In the genomic region with DNA sequence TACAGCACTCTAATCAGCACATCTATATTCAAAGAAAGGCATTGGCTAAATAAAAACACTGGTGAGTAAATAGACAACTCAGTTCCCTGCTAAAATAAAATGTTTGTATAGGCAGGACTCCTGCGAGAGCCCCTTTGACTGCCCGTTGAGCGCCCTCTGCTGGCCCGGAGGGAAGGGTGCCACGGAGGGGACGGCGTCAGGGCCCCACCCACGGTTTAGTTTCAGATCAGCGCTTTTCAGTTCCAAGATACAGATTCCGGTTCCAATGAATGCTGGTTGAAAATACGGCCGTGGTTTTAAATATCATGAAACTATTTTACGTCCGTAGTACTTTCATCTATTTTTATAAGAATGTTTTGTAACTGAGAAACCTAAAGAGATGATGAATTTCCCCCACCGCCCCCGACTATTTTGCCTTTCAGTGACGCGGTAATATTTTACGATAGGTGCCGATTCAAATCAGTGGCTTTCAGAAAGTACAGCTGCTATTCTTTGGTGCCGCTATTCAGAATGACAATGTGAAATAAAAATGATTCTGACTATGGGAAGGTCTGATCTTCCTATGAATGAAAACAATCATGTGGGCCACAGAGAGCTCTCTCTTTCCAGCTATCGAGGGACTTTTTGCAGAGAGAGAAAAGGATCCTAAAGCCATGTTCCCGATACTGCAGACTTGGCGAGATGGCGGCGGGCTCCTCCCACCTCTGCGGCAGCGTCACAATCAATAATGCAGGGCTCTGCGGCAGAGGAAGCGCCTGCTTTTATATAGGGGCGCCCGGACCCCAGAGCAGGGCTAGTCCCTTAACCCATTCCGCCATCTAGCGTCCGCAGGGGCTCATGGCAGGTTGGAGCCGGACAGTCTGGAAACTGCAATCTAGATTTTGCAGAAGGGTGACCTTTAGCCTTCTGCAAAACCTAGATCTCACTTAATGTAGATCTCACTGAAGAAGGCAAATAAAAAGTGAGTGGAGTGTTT, we compare ENCODE assay signal across 8 cellular contexts. TPM values are rescaled to one million over a fixed set of nuclear protein-coding genes. Genes with fewer than 3 reads are reported as not detected.
DNase-seq lines count a peak whose midpoint lies in the region; ATAC-seq and TF ChIP-seq lines count a peak whose summit lies in the region.

No MANE protein-coding gene starts in this region.

- no peaks in the 10 kb centered on the region for H3K36me3 Mint-ChIP-seq in activated T-helper 17 cell treated with anti-CD3 and anti-CD28 coated beads, Interleukin-2, amount 50 U/mL, for 72 hours (ENCODE audit: low read depth)
- H3K36me3 Mint-ChIP-seq in natural killer cell, result no peaks in the 10 kb centered on the region

- no peaks in the 10 kb centered on the region for H3K27me3 Mint-ChIP-seq in activated T-helper 17 cell treated with anti-CD3 and anti-CD28 coated beads, Interleukin-2, amount 50 U/mL, for 72 hours
- H3K27me3 Mint-ChIP-seq in natural killer cell (ENCODE audit: low read depth in 2 of 2), result no peaks in the 10 kb centered on the region

- peaks cover 9% of the 10 kb centered on the region for H3K4me1 Mint-ChIP-seq in activated T-helper 17 cell treated with anti-CD3 and anti-CD28 coated beads, Interleukin-2, amount 50 U/mL, for 72 hours
- H3K4me1 Mint-ChIP-seq in natural killer cell, result peaks cover 10 to 12% of the 10 kb centered on the region in 2 donors

- TF ChIP-seq CTCF in LNCAP (IDR thresholded peaks at IDR 0.05) (peak; percentile 92), natural killer cell (IDR thresholded peaks at IDR 0.05) (peak; percentile 83)

- H3K9me3 Mint-ChIP-seq in activated T-helper 17 cell treated with anti-CD3 and anti-CD28 coated beads, Interleukin-2, amount 50 U/mL, for 72 hours, result no peaks in the 10 kb centered on the region
- H3K9me3 Mint-ChIP-seq in natural killer cell, result no peaks in the 10 kb centered on the region

- H3K27ac Mint-ChIP-seq in activated T-helper 17 cell treated with anti-CD3 and anti-CD28 coated beads, Interleukin-2, amount 50 U/mL, for 72 hours, result peak overlapping the region; percentile 97
- peak overlapping the region; percentile 96 to 97 for H3K27ac Mint-ChIP-seq in natural killer cell

- intact Hi-C loops in natural killer cell (cut with micrococcal nuclease), result loop anchor here (1.0 to 10.0 kb wide), 6 partner anchors 47 to 1032 kb away; partner anchors contain the start of gene REV3L

- DNase-seq in Daoy (ENCODE audit: low read depth), result peak; percentile 92
- DNase-seq in H4 (ENCODE audit: low spot score), result peak; percentile 79
- DNase-seq in RPMI7951 (ENCODE audit: low read depth), result peak; percentile 90
- peak; percentile 92 for DNase-seq in fibroblast of peridontal ligament (ENCODE audit: extremely low read depth)
- DNase-seq in natural killer cell, result peak; percentile 85
- peak; percentile 82 to 92 (median 90) for DNase-seq in stimulated activated naive CD4-positive, alpha-beta T cell (lab: John Stamatoyannopoulos, UW)

- peak overlapping the region; percentile 93 for H3K4me3 Mint-ChIP-seq in activated T-helper 17 cell treated with anti-CD3 and anti-CD28 coated beads, Interleukin-2, amount 50 U/mL, for 72 hours
- peak overlapping the region; percentile 99 for H3K4me3 Mint-ChIP-seq in natural killer cell

- peak; percentile 88 for ATAC-seq in activated T-helper 17 cell treated with anti-CD3 and anti-CD28 coated beads, Interleukin-2, amount 50 U/mL, for 72 hours (replicated peaks)
- peak; percentile 92 to 94 (median 93) for ATAC-seq in natural killer cell

RNA-seq across cellular contexts. Expression of gene CCN6, which starts 10.6 kb away (rescaled TPM):
- total RNA-seq in Daoy (2014; rRNA removed; shearing (Covaris generic)), result not detected in 2 replicates
- total RNA-seq in H4 (2014; rRNA removed; shearing (Covaris generic)), result not detected in 2 replicates
- 0.24 TPM in 1 of 2 replicates, not detected in the other for total RNA-seq in RPMI7951 (2014; rRNA removed; shearing (Covaris generic))
- under 1 TPM in 1 of 2 donors, not detected in 1; 0.66 TPM for total RNA-seq in activated T-helper 17 cell treated with anti-CD3 and anti-CD28 coated beads, Interleukin-2, amount 50 U/mL, for 72 hours
- total RNA-seq in natural killer cell, result not detected

RNA-seq across cellular contexts. Expression of gene TUBE1, which starts 44.0 kb away (rescaled TPM):
- total RNA-seq in Daoy (2014; rRNA removed; shearing (Covaris generic)), result 22.1 and 26.4 TPM in 2 replicates
- total RNA-seq in H4 (2014; rRNA removed; shearing (Covaris generic)), result 11.9 and 17.2 TPM in 2 replicates
- 23.1 and 24.5 TPM in 2 replicates for total RNA-seq in RPMI7951 (2014; rRNA removed; shearing (Covaris generic))
- total RNA-seq in activated T-helper 17 cell treated with anti-CD3 and anti-CD28 coated beads, Interleukin-2, amount 50 U/mL, for 72 hours, result 10 to 100 TPM; 17.1 to 24.0 TPM
- 10 to 100 TPM; 15.6 to 31.2 (median 23.7) TPM for total RNA-seq in natural killer cell

RNA-seq across cellular contexts. Expression of gene FAM229B, which starts 44.1 kb away (rescaled TPM):
- 29.6 and 31.6 TPM in 2 replicates for total RNA-seq in Daoy (2014; rRNA removed; shearing (Covaris generic))
- total RNA-seq in H4 (2014; rRNA removed; shearing (Covaris generic)), result 6.6 and 14.1 TPM in 2 replicates
- total RNA-seq in RPMI7951 (2014; rRNA removed; shearing (Covaris generic)), result 22.5 and 22.6 TPM in 2 replicates
- 1 to 10 TPM; 2.6 TPM for total RNA-seq in activated T-helper 17 cell treated with anti-CD3 and anti-CD28 coated beads, Interleukin-2, amount 50 U/mL, for 72 hours
- 1 to 10 TPM in 1 of 3 donors, under 1 TPM in 2; 0.97 to 1.1 (median 0.99) TPM for total RNA-seq in natural killer cell

Comparison
In these comparisons a context has a peak if more than half of its experiments do, and no peak if none do; other contexts are left out.
1. Peak in every context shown above with its lines: DNase-seq and ATAC-seq.